ENCODE assay signal across 16 cellular contexts in the genomic region with DNA sequence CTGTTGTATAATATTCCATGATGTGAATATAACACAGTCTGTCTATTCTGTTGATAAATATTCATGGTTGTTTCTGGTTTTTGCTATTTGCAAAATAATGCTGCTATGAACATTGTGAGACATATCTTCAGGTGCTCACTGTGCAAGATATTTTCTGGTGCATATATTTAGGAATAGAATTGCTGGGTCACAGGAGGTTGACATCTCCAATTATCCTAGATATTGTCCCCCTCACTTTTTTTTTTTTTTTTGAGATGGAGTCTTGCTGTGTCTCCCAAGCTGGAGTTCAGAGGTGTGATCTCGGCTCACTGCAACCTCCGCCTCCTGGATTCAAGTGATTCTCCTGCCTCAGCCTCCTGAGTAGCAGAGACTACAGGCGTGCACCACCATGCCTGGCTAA. TPM values are rescaled to one million over a fixed set of nuclear protein-coding genes. Genes with fewer than 3 reads are reported as not detected.
DNase-seq lines count a peak whose midpoint lies in the region; ATAC-seq and TF ChIP-seq lines count a peak whose summit lies in the region.
"Had no signal": no experiment of that assay in that cellular context is flagged by ENCODE, and none has a peak within 500 bp of the region (broad histone marks: within the 10 kb centered on the region; RNA-seq: fewer than 3 reads in every experiment).

No MANE protein-coding gene starts in this region.

- no peaks in the 10 kb centered on the region for H3K27me3 Mint-ChIP-seq in activated B cell treated with CpG ODN at 0.5 μM for 24 hours
- H3K27me3 Mint-ChIP-seq in stimulated activated memory B cell treated with anti-CD40 and anti-IgM and Interleukin-4, amounts not matched to agents 10 μg/mL and 1 μg/mL and 100 μg/mL, for 72 hours = no peaks in the 10 kb centered on the region
- H3K27me3 Mint-ChIP-seq in activated T-helper 17 cell treated with anti-CD3 and anti-CD28 coated beads, Interleukin-2, amount 50 U/mL, for 72 hours = peaks cover 11% of the 10 kb centered on the region

- no peaks in the 10 kb centered on the region for H3K9me3 Mint-ChIP-seq in activated B cell treated with CpG ODN at 0.5 μM for 24 hours
- no peaks in the 10 kb centered on the region for H3K9me3 Mint-ChIP-seq in stimulated activated memory B cell treated with anti-CD40 and anti-IgM and Interleukin-4, amounts not matched to agents 10 μg/mL and 1 μg/mL and 100 μg/mL, for 72 hours
- H3K9me3 Mint-ChIP-seq in activated T-helper 17 cell treated with anti-CD3 and anti-CD28 coated beads, Interleukin-2, amount 50 U/mL, for 72 hours = no peaks in the 10 kb centered on the region
- H3K9me3 Mint-ChIP-seq: CD8-positive, alpha-beta T cell had no signal

- BruUV-seq in IMR-90 (replicated peaks; lab: Mats Ljungman, UMichigan) = no TSS peak

- H3K9me3 ChIP-seq in BLaER1 (no peaks in the 10 kb centered on the region), IMR-90 (ENCODE audit: control insufficient read depth, insufficient read depth, low read length) (no peaks in the 10 kb centered on the region), right atrium auricular region (no peaks in the 10 kb centered on the region)

- H2AFZ ChIP-seq in IMR-90 (replicated peaks; ENCODE audit: low read length, poor library complexity) = no peak overlapping the region
- H2AFZ ChIP-seq: GM23248 had no signal

- ATAC-seq in IMR-90 (ENCODE audit: low read depth) (no peak), activated B cell treated with CpG ODN at 0.5 μM for 24 hours (ENCODE audit: low read depth) (no peak)
- ATAC-seq in stimulated activated memory B cell treated with anti-CD40 and anti-IgM and Interleukin-4, amounts not matched to agents 10 μg/mL and 1 μg/mL and 100 μg/mL, for 72 hours = no peak
- no peak for ATAC-seq in activated T-helper 17 cell treated with anti-CD3 and anti-CD28 coated beads, Interleukin-2, amount 50 U/mL, for 72 hours (replicated peaks)
- ATAC-seq: CD8-positive, alpha-beta T cell; HCT116 had no signal

- H4K20me1 ChIP-seq in BLaER1 = no peaks in the 10 kb centered on the region
- no peaks in the 10 kb centered on the region for H4K20me1 ChIP-seq in IMR-90 (ENCODE audit: insufficient read depth, low read length)

- no peak overlapping the region for H3K4me3 Mint-ChIP-seq in activated B cell treated with CpG ODN at 0.5 μM for 24 hours
- no peak overlapping the region for H3K4me3 Mint-ChIP-seq in stimulated activated memory B cell treated with anti-CD40 and anti-IgM and Interleukin-4, amounts not matched to agents 10 μg/mL and 1 μg/mL and 100 μg/mL, for 72 hours
- no peak overlapping the region for H3K4me3 Mint-ChIP-seq in activated T-helper 17 cell treated with anti-CD3 and anti-CD28 coated beads, Interleukin-2, amount 50 U/mL, for 72 hours
- H3K4me3 Mint-ChIP-seq: CD8-positive, alpha-beta T cell had no signal

- peak overlapping the region; percentile 50 for H3K27ac ChIP-seq in BLaER1
- no peak overlapping the region for H3K27ac ChIP-seq in IMR-90 (ENCODE audit: insufficient read depth, low read length)
- H3K27ac ChIP-seq in right atrium auricular region = no peak overlapping the region
- H3K27ac ChIP-seq: C4-2B, GM23248 had no signal

- H3K4me2 ChIP-seq in BLaER1 = peak overlapping the region; percentile 76
- H3K4me2 ChIP-seq in IMR-90 (ENCODE audit: low read depth, low read length) = no peak overlapping the region

- H2BK5ac ChIP-seq in IMR-90 (ENCODE audit: low read depth, low read length, poor library complexity, severe bottlenecking) = no peak overlapping the region

- H3K27me3 ChIP-seq in BLaER1 (no peaks in the 10 kb centered on the region), IMR-90 (ENCODE audit: control insufficient read depth, insufficient read depth, low read length) (peaks cover 14% of the 10 kb centered on the region), right atrium auricular region (no peaks in the 10 kb centered on the region)

- no peak for TF ChIP-seq RAD21 in IMR-90 (IDR thresholded peaks at IDR 0.05; ENCODE audit: low read length)

- in situ Hi-C loops in IMR-90 (cut with MboI; ENCODE audit: low sequenced_read_pairs) = no loop called here

- H2AK5ac ChIP-seq in IMR-90 (ENCODE audit: low read depth, low read length) = no peak overlapping the region

- no peak overlapping the region for H3K4ac ChIP-seq in IMR-90 (ENCODE audit: low read depth, low read length)

- no peak overlapping the region for H4K91ac ChIP-seq in IMR-90 (ENCODE audit: insufficient read depth, low read depth, low read length)

- H3K36me3 ChIP-seq in BLaER1 = no peaks in the 10 kb centered on the region
- H3K36me3 ChIP-seq in IMR-90 (ENCODE audit: control insufficient read depth, insufficient read depth, low read length) = no peaks in the 10 kb centered on the region
- no peaks in the 10 kb centered on the region for H3K36me3 ChIP-seq in right atrium auricular region

- DNase-seq in IMR-90 (no peak), activated B cell treated with CpG ODN at 0.5 μM for 24 hours (no peak), right atrium auricular region (ENCODE audit: low spot score) (no peak)
- DNase-seq in activated CD4-positive, alpha-beta T cell treated with anti-CD3 and anti-CD28 coated beads for 4 hours = no peak
- DNase-seq: 8988T; ACHN; CD8-positive, alpha-beta T cell; COR-L47; DMS53; GM23248 had no signal

- no peak overlapping the region for H3K18ac ChIP-seq in IMR-90 (ENCODE audit: low read depth, low read length)

- 0 out of 2 replicates have a peak, but pooled peaks cover 2% of the 10 kb centered on the region for H3K9me1 ChIP-seq in IMR-90 (ENCODE audit: insufficient read depth, low read length)

- H4K8ac ChIP-seq in IMR-90 (ENCODE audit: low read depth in 2 of 2, low read length in 2 of 2) = no peak overlapping the region

- H3K14ac ChIP-seq in IMR-90 (replicated peaks; ENCODE audit: low read depth, low read length) = no peak overlapping the region

- peaks cover 19% of the 10 kb centered on the region for H3K4me1 ChIP-seq in BLaER1
- H3K4me1 ChIP-seq in IMR-90 (ENCODE audit: control insufficient read depth, insufficient read depth, low read length) = peaks cover 2% of the 10 kb centered on the region; the same call in 1 of the 2 replicates
- no peaks in the 10 kb centered on the region for H3K4me1 ChIP-seq in right atrium auricular region

- no peaks in the 10 kb centered on the region for H3K79me1 ChIP-seq in IMR-90 (ENCODE audit: low read depth in 1 of 2, low read length in 2 of 2)

- H3K4me3 ChIP-seq in BLaER1 = no peak overlapping the region
- no peak overlapping the region for H3K4me3 ChIP-seq in IMR-90 (ENCODE audit: insufficient read depth, low read depth, low read length)
- H3K4me3 ChIP-seq in right atrium auricular region = no peak overlapping the region
- H3K4me3 ChIP-seq: GM23248 had no signal

- H2BK120ac ChIP-seq in IMR-90 (ENCODE audit: low read depth, low read length) = no peak overlapping the region

- H3K56ac ChIP-seq in IMR-90 (ENCODE audit: extremely low read depth, insufficient read depth, low read length) = no peak overlapping the region

- H3K9ac ChIP-seq in BLaER1 (peak overlapping the region; percentile 49), IMR-90 (ENCODE audit: low read depth, low read length) (no peak overlapping the region)
- H3K9ac ChIP-seq: GM23248 had no signal

- no peaks in the 10 kb centered on the region for H3K36me3 Mint-ChIP-seq in activated B cell treated with CpG ODN at 0.5 μM for 24 hours (ENCODE audit: low read depth)
- no peaks in the 10 kb centered on the region for H3K36me3 Mint-ChIP-seq in stimulated activated memory B cell treated with anti-CD40 and anti-IgM and Interleukin-4, amounts not matched to agents 10 μg/mL and 1 μg/mL and 100 μg/mL, for 72 hours
- H3K36me3 Mint-ChIP-seq in activated T-helper 17 cell treated with anti-CD3 and anti-CD28 coated beads, Interleukin-2, amount 50 U/mL, for 72 hours (ENCODE audit: low read depth) = no peaks in the 10 kb centered on the region
- H3K36me3 Mint-ChIP-seq: CD8-positive, alpha-beta T cell had no signal

- dilution Hi-C loops in IMR-90 (cut with HindIII; ENCODE audit: low sequenced_read_pairs, unreplicated experiment) = no loop called here

- H3K4me1 Mint-ChIP-seq in activated B cell treated with CpG ODN at 0.5 μM for 24 hours = peaks cover 22% of the 10 kb centered on the region
- peaks cover 16% of the 10 kb centered on the region for H3K4me1 Mint-ChIP-seq in stimulated activated memory B cell treated with anti-CD40 and anti-IgM and Interleukin-4, amounts not matched to agents 10 μg/mL and 1 μg/mL and 100 μg/mL, for 72 hours
- no peaks in the 10 kb centered on the region for H3K4me1 Mint-ChIP-seq in activated T-helper 17 cell treated with anti-CD3 and anti-CD28 coated beads, Interleukin-2, amount 50 U/mL, for 72 hours

- H3K27ac Mint-ChIP-seq in activated B cell treated with CpG ODN at 0.5 μM for 24 hours = peak overlapping the region; percentile 67
- H3K27ac Mint-ChIP-seq in stimulated activated memory B cell treated with anti-CD40 and anti-IgM and Interleukin-4, amounts not matched to agents 10 μg/mL and 1 μg/mL and 100 μg/mL, for 72 hours = peak overlapping the region; percentile 79
- no peak overlapping the region for H3K27ac Mint-ChIP-seq in activated T-helper 17 cell treated with anti-CD3 and anti-CD28 coated beads, Interleukin-2, amount 50 U/mL, for 72 hours
- H3K27ac Mint-ChIP-seq: CD8-positive, alpha-beta T cell had no signal

- H2BK20ac ChIP-seq in IMR-90 (ENCODE audit: low read depth, low read length) = no peak overlapping the region

- H2BK15ac ChIP-seq in IMR-90 (ENCODE audit: low read depth, low read length) = no peak overlapping the region

- no peak overlapping the region for H4K5ac ChIP-seq in IMR-90 (ENCODE audit: low read depth, low read length)

- TF ChIP-seq POLR2A in IMR-90 (IDR thresholded peaks at IDR 0.05; ENCODE audit: low read depth, low read length) = no peak

- no peak overlapping the region for H2AK9ac ChIP-seq in IMR-90 (replicated peaks; ENCODE audit: low read depth, low read length, poor library complexity)

- no peak overlapping the region for H3K23ac ChIP-seq in IMR-90 (ENCODE audit: low read depth, low read length)

- no CpG with 5 or more reads among the region's 3 CpGs for WGBS in IMR-90 (ENCODE audit: extremely low coverage in 2 of 2, insufficient read length in 1 of 2), 2 experiments

- intact Hi-C loops in IMR-90 (cut with micrococcal nuclease) = no loop called here
- intact Hi-C loops in activated B cell treated with CpG ODN at 0.5 μM for 24 hours (cut with micrococcal nuclease) = loop anchor here (1.0 kb wide), 1 partner anchor 17 kb away; no protein-coding TSS in a partner anchor

- POLR2A ChIA-PET in IMR-90 (lab: Charles Lee; ENCODE audit: unreplicated experiment) = no interaction called here
- POLR2A ChIA-PET in activated B cell treated with CpG ODN at 0.5 μM for 24 hours (lab: Charles Lee) = interaction anchor here (0.5 to 2.1 kb wide), 6 partner anchors 14 to 100 kb away, joined by 3 to 10 read pairs (median 3); partner anchors contain the start of genes MYO18A and NUFIP2

- CTCF ChIA-PET in IMR-90 (lab: Yijun Ruan, JAX) = interaction anchor here (1.4 to 1.5 kb wide), 2 partner anchors 14 kb away, joined by 3 to 4 read pairs; partner anchors contain the start of gene MYO18A
- CTCF ChIA-PET in activated B cell treated with CpG ODN at 0.5 μM for 24 hours (lab: Charles Lee) = interaction anchor here (0.9 to 1.9 kb wide), 6 partner anchors 9 to 49 kb away, joined by 4 to 11 read pairs (median 5); partner anchors contain the start of gene MYO18A

- TF ChIP-seq CTCF in IMR-90 (conservative IDR thresholded peaks at IDR 0.05; ENCODE audit: low read depth, low read length) (no peak), activated B cell treated with CpG ODN at 0.5 μM for 24 hours (IDR thresholded peaks at IDR 0.05) (no peak), right atrium auricular region (IDR thresholded peaks at IDR 0.05) (no peak)

RNA-seq across cellular contexts. Expression of gene MYO18A, which starts 14.5 kb away (rescaled TPM):
- total RNA-seq in IMR-90 (2012; rRNA removed) (39.1 and 40.0 TPM in 2 replicates), activated B cell treated with CpG ODN at 0.5 μM for 24 hours (67.8 and 79.8 TPM in 2 replicates), right atrium auricular region (100 to 1,000 TPM; 159 to 219 TPM)
- polyA plus RNA-seq in IMR-90 (2012; rRNA removed) = 22.4 and 22.9 TPM in 2 replicates
- 12.8 and 19.0 TPM in 2 replicates for polyA plus RNA-seq in IMR-90 (2012; cell fraction: cytosol; rRNA removed)
- 95.5 and 141 TPM in 2 replicates for polyA plus RNA-seq in IMR-90 (2012; cell fraction: nucleus; rRNA removed; ENCODE audit: low replicate concordance)
- total RNA-seq in activated T-helper 17 cell treated with anti-CD3 and anti-CD28 coated beads, Interleukin-2, amount 50 U/mL, for 72 hours = 10 to 100 TPM; 90.6 to 95.9 TPM

RNA-seq across cellular contexts. Expression of gene CRYBA1, which starts 52.0 kb away (rescaled TPM):
- total RNA-seq in IMR-90 (2012; rRNA removed) (not detected in 2 replicates), activated B cell treated with CpG ODN at 0.5 μM for 24 hours (not detected in 2 replicates), right atrium auricular region (not detected)
- not detected in 2 replicates for polyA plus RNA-seq in IMR-90 (2012; rRNA removed)
- 0.08 TPM in 1 of 2 replicates, not detected in the other for polyA plus RNA-seq in IMR-90 (2012; cell fraction: cytosol; rRNA removed)
- polyA plus RNA-seq in IMR-90 (2012; cell fraction: nucleus; rRNA removed; ENCODE audit: low replicate concordance) = not detected in 2 replicates
- not detected for total RNA-seq in activated T-helper 17 cell treated with anti-CD3 and anti-CD28 coated beads, Interleukin-2, amount 50 U/mL, for 72 hours
- total RNA-seq: CD8-positive, alpha-beta T cell; Daoy; GM23248 had no signal
- polyA plus RNA-seq: GM23248 had no signal
